ENCODE assay signal across 9 cellular contexts in genomic region chr3:129120254-129121004, GRCh38. TPM values are rescaled to one million over a fixed set of nuclear protein-coding genes. Genes with fewer than 3 reads are reported as not detected.
DNase-seq lines count a peak whose midpoint lies in the region; ATAC-seq and TF ChIP-seq lines count a peak whose summit lies in the region.
"Had no signal": no experiment of that assay in that cellular context is flagged by ENCODE, and none has a peak within 500 bp of the region (broad histone marks: within the 10 kb centered on the region; RNA-seq: fewer than 3 reads in every experiment).

No MANE protein-coding gene starts in this region.

- peak overlapping the region; percentile 85 for H3K4me3 Mint-ChIP-seq in activated T-cell treated with anti-CD3 and anti-CD28 coated beads, Interleukin-2, amount 50 U/mL, for 24 hours

- H4K20me1 ChIP-seq in OCI-LY3 (ENCODE audit: insufficient read depth, low read length) = peaks cover 14% of the 10 kb centered on the region

- H3K4me1 ChIP-seq in A673 (ENCODE audit: insufficient read depth, low read length, poor library complexity, severe bottlenecking) (peaks cover 4% of the 10 kb centered on the region), OCI-LY3 (ENCODE audit: low read length) (peaks cover 38% of the 10 kb centered on the region), esophagus squamous epithelium (peaks cover 16 to 65% (median 21%) of the 10 kb centered on the region in 3 donors)

- peak overlapping the region; percentile 95 for H3K9ac ChIP-seq in OCI-LY3 (ENCODE audit: low read length)

- peaks cover 52% of the 10 kb centered on the region for H3K36me3 Mint-ChIP-seq in activated T-cell treated with anti-CD3 and anti-CD28 coated beads, Interleukin-2, amount 50 U/mL, for 24 hours (ENCODE audit: low read depth)

- H3K27me3 Mint-ChIP-seq in activated T-cell treated with anti-CD3 and anti-CD28 coated beads, Interleukin-2, amount 50 U/mL, for 24 hours = no peaks in the 10 kb centered on the region

- ATAC-seq in GM18517 (IDR thresholded peaks at IDR 0.05; ENCODE audit: unreplicated experiment) (peak; percentile 83), HG03039 (IDR thresholded peaks at IDR 0.05; ENCODE audit: unreplicated experiment) (peak; percentile 46)

- WGBS in esophagus squamous epithelium, 2 donors = 0% methylated on average over 6 to 16 of the region's 18 CpGs

- H3K4me3 ChIP-seq in A673 (ENCODE audit: low read depth, low read length, poor library complexity, severe bottlenecking) (peak overlapping the region; percentile 53), OCI-LY3 (ENCODE audit: low read length) (peak overlapping the region; percentile 93), esophagus squamous epithelium (peak overlapping the region; percentile 57 to 91 (median 71))

- H3K27ac ChIP-seq in A673 (ENCODE audit: low read depth, low read length, poor library complexity, severe bottlenecking) (peak overlapping the region; percentile 26), OCI-LY3 (ENCODE audit: low read length) (peak overlapping the region; percentile 82), esophagus squamous epithelium (peak overlapping the region; percentile 88 to 97 (median 94))

- peak overlapping the region; percentile 91 for H3K27ac Mint-ChIP-seq in activated T-cell treated with anti-CD3 and anti-CD28 coated beads, Interleukin-2, amount 50 U/mL, for 24 hours

- intact Hi-C loops in A673 (cut with micrococcal nuclease; ENCODE audit: unreplicated experiment) (no loop called here), esophagus squamous epithelium (cut with DNase I) (no loop called here)

- H3K9me3 Mint-ChIP-seq in activated T-cell treated with anti-CD3 and anti-CD28 coated beads, Interleukin-2, amount 50 U/mL, for 24 hours = no peaks in the 10 kb centered on the region

- no TSS peak for BruUV-seq in A673 (replicated peaks; lab: Mats Ljungman, UMichigan)

- H3K4me1 Mint-ChIP-seq in activated T-cell treated with anti-CD3 and anti-CD28 coated beads, Interleukin-2, amount 50 U/mL, for 24 hours (ENCODE audit: low read depth) = peaks cover 56% of the 10 kb centered on the region

- CTCF ChIA-PET in A673 (lab: Charles Lee) = no interaction called here

- TF ChIP-seq CTCF in A673 (conservative IDR thresholded peaks at IDR 0.05; ENCODE audit: low read depth, low read length) (peak; percentile 20; the same call in 1 of the 2 replicates), OCI-LY3 (IDR thresholded peaks at IDR 0.05; ENCODE audit: low read depth, low read length) (no peak), esophagus squamous epithelium (IDR thresholded peaks at IDR 0.05) (peak in 4 of 6 experiments; percentile 14 to 55 (median 40))

- peak in 3 of 4 donors; percentile 52 to 83 (median 76) for TF ChIP-seq POLR2A in esophagus squamous epithelium (IDR thresholded peaks at IDR 0.05)

- no peak overlapping the region; the same call in 1 of the 2 replicates for H2AFZ ChIP-seq in OCI-LY3 (ENCODE audit: low read depth, low read length)

- peak overlapping the region; percentile 99 for H3K4me2 ChIP-seq in OCI-LY3 (ENCODE audit: low read length)

- peak; percentile 89 for DNase-seq in A673 (ENCODE audit: low spot score)
- peak; percentile 91 for DNase-seq in activated T-cell treated with anti-CD3 and anti-CD28 coated beads, Interleukin-2, amount 50 U/mL, for 24 hours
- peak; percentile 63 for DNase-seq in esophagus squamous epithelium (lab: John Stamatoyannopoulos, UW)
- peak; percentile 85 for DNase-seq in myocyte (ENCODE audit: low read depth)
- DNase-seq in stimulated activated CD8-positive, alpha-beta memory T cell treated with anti-CD3 and anti-CD28 coated beads, Interleukin-7, amount 100 ng/mL, for 4 hours (ENCODE audit: low read depth in 2 of 2) = peak; percentile 83 to 86

- no peaks in the 10 kb centered on the region for H3K9me3 ChIP-seq in A673 (ENCODE audit: low read depth, low read length, poor library complexity, severe bottlenecking)
- no peaks in the 10 kb centered on the region for H3K9me3 ChIP-seq in OCI-LY3 (ENCODE audit: insufficient read depth, low read length)
- no peaks in the 10 kb centered on the region for H3K9me3 ChIP-seq in esophagus squamous epithelium

- no peaks in the 10 kb centered on the region for H3K36me3 ChIP-seq in A673 (ENCODE audit: insufficient read depth, low read length, poor library complexity, severe bottlenecking)
- H3K36me3 ChIP-seq in OCI-LY3 (replicated peaks; ENCODE audit: low read depth, low read length) = peaks cover 26% of the 10 kb centered on the region
- H3K36me3 ChIP-seq in esophagus squamous epithelium = peaks cover 0 to 5% (median 0%) of the 10 kb centered on the region in 3 donors

- H3K79me2 ChIP-seq in OCI-LY3 (ENCODE audit: low read length) = peaks cover 33% of the 10 kb centered on the region

- POLR2A ChIA-PET in A673 (lab: Charles Lee; ENCODE audit: low non-redundant PET) = no interaction called here

- H3K27me3 ChIP-seq in A673 (replicated peaks; ENCODE audit: insufficient read depth, low read depth, low read length, poor library complexity) (no peaks in the 10 kb centered on the region), OCI-LY3 (ENCODE audit: low read depth, low read length) (no peaks in the 10 kb centered on the region), esophagus squamous epithelium (no peaks in the 10 kb centered on the region)

RNA-seq across cellular contexts. Expression of gene RAB43, which starts 1.2 kb away (rescaled TPM):
- total RNA-seq in A673 (2021) (2.9 and 7.3 TPM in 2 replicates), esophagus squamous epithelium (10 to 100 TPM in 1 of 4 donors, 1 to 10 TPM in 3; 4.6 to 11.1 (median 7.9) TPM), myocyte (8.4 and 8.7 TPM in 2 replicates)
- 11.6 TPM for polyA plus RNA-seq in myocyte (2012)

RNA-seq across cellular contexts. Expression of gene ISY1, which starts 40.4 kb away (rescaled TPM):
- 46.2 and 49.8 TPM in 2 replicates for total RNA-seq in A673 (2021)
- total RNA-seq in esophagus squamous epithelium = 10 to 100 TPM in 3 of 4 donors, 1 to 10 TPM in 1; 6.0 to 26.3 (median 19.6) TPM
- total RNA-seq in myocyte = 29.9 and 39.4 TPM in 2 replicates
- 29.6 TPM for polyA plus RNA-seq in myocyte (2012)

RNA-seq across cellular contexts. Expression of gene GP9, which starts 59.9 kb away (rescaled TPM):
- total RNA-seq in A673 (2021) = not detected in 2 replicates
- not detected for total RNA-seq in esophagus squamous epithelium
- not detected in 2 replicates for total RNA-seq in myocyte
- polyA plus RNA-seq in myocyte (2012) = not detected
- total RNA-seq: T-helper 1 cell treated with Interleukin-12 subunit alpha and Interleukin-12 subunit beta and Interleukin-4 antibody, amounts not matched to agents 30 ng/mL and 1 ng/mL, for 36 hours had no signal

Comparison
In these comparisons a context has a peak if more than half of its experiments do, and no peak if none do; other contexts are left out.
1. Peak in every context shown above with its lines: DNase-seq, ATAC-seq, H3K4me3 ChIP-seq and H3K27ac ChIP-seq.
2. H3K27ac ChIP-seq: peak in every context shown above with its lines; median percentile 94 in esophagus squamous epithelium; 82 in OCI-LY3; 26 in A673.